ENCODE assay signal across 11 cellular contexts in genomic region chr12:38892090-38892786, GRCh38. TPM values are rescaled to one million over a fixed set of nuclear protein-coding genes. Genes with fewer than 3 reads are reported as not detected.
DNase-seq lines count a peak whose midpoint lies in the region; ATAC-seq and TF ChIP-seq lines count a peak whose summit lies in the region.
"Had no signal": no experiment of that assay in that cellular context is flagged by ENCODE, and none has a peak within 500 bp of the region (broad histone marks: within the 10 kb centered on the region; RNA-seq: fewer than 3 reads in every experiment).

No MANE protein-coding gene starts in this region.

- H3K27ac Mint-ChIP-seq in effector memory CD8-positive, alpha-beta T cell: no peak overlapping the region

- H3K4me3 ChIP-seq in fibroblast of villous mesenchyme (ENCODE audit: low read depth, low read length): no peak overlapping the region
- H3K4me3 ChIP-seq: ascending aorta, psoas muscle had no signal

- H3K4me1 Mint-ChIP-seq in effector memory CD8-positive, alpha-beta T cell (ENCODE audit: low read depth in 2 of 2): peaks cover 2 to 21% of the 10 kb centered on the region in 2 donors

- in situ Hi-C loops in Caki2 (cut with HindIII; ENCODE audit: low pct_unique_long_range_greater_than_20kb, low sequenced_read_pairs): no loop called here

- ATAC-seq in GM19395 (IDR thresholded peaks at IDR 0.05; ENCODE audit: unreplicated experiment) (peak; percentile 62), HG03460 (IDR thresholded peaks at IDR 0.05; ENCODE audit: unreplicated experiment) (peak; percentile 68), GM21825 (IDR thresholded peaks at IDR 0.05; ENCODE audit: unreplicated experiment) (no peak)
- no peak for ATAC-seq in effector memory CD8-positive, alpha-beta T cell (replicated peaks)

- H3K9me3 Mint-ChIP-seq in effector memory CD8-positive, alpha-beta T cell: peaks cover 0 to 9% of the 10 kb centered on the region in 2 donors

- no peaks in the 10 kb centered on the region for H3K27me3 Mint-ChIP-seq in effector memory CD8-positive, alpha-beta T cell

- no peak for TF ChIP-seq CTCF in fibroblast of villous mesenchyme (IDR thresholded peaks at IDR 0.05; ENCODE audit: insufficient read depth, low read depth, low read length)

- peaks cover 3% of the 10 kb centered on the region for H3K36me3 Mint-ChIP-seq in effector memory CD8-positive, alpha-beta T cell (ENCODE audit: insufficient read depth)

- no peak overlapping the region for H3K4me3 Mint-ChIP-seq in effector memory CD8-positive, alpha-beta T cell

- DNase-seq in Caki2 (ENCODE audit: low read depth) (peak; percentile 58), fibroblast of villous mesenchyme (ENCODE audit: low read depth) (peak; percentile 61), GM03348 (ENCODE audit: low spot score) (no peak), NCI-H2081 (lab: John Stamatoyannopoulos, UW) (no peak)
- no peak for DNase-seq in effector memory CD8-positive, alpha-beta T cell
- DNase-seq: activated CD4-positive, alpha-beta T cell treated with anti-CD3 and anti-CD28 coated beads for 48 hours; psoas muscle had no signal

RNA-seq across cellular contexts. Expression of gene CPNE8, which starts 13.2 kb away (rescaled TPM):
- 17.1 and 20.4 TPM in 2 replicates for total RNA-seq in Caki2 (2014; rRNA removed; shearing (Covaris generic); ENCODE audit: low replicate concordance)
- 12.6 and 21.2 TPM in 2 replicates for total RNA-seq in fibroblast of villous mesenchyme

Comparison
In these comparisons a context has a peak if more than half of its experiments do, and no peak if none do; other contexts are left out.
1. DNase-seq: peak in Caki2 (single experiment) and fibroblast of villous mesenchyme (single experiment); none in effector memory CD8-positive, alpha-beta T cell (0 of 3), GM03348 (single experiment) and NCI-H2081 (0 of 2).
2. ATAC-seq: peak in GM19395 (single experiment) and HG03460 (single experiment); none in effector memory CD8-positive, alpha-beta T cell (single experiment) and GM21825 (single experiment).